In the genomic region with DNA sequence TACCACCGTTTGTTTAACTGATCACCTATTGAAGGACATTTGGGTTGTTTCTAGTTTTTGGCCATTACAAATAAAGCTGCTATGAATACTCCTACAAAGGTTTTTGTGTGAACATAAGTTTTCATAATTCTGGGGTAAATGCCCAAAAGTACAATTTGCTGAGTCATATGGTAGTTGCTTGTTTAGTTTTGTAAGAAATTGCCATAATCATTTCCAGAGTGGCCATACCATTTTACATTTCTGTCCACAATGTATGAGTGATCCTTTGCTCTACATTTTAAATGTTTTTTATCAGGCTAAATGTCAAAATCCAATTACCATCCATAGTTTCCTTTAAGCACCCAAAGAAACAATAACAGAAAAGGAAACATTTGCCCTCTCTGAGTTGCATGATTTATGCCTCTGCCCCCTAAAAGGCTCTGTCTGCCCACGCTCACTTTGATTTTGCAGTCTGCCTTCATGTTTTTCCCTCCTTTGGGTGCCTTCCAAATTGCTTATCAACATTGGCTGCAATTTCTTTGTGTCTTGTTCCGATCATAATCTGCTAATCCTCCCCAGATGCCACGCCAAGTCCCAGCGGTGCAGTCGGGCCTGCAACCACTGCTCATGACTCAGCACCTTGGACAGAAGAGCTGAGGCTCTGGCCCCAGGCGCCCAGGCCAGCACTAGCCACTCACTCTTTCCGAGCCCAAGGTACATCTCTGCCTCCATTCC, we compare ENCODE assay signal across 9 cellular contexts.
DNase-seq lines count a peak whose midpoint lies in the region; ATAC-seq and TF ChIP-seq lines count a peak whose summit lies in the region.
"Had no signal": no experiment of that assay in that cellular context is flagged by ENCODE, and none has a peak within 500 bp of the region (broad histone marks: within the 10 kb centered on the region; RNA-seq: fewer than 3 reads in every experiment).

No MANE protein-coding gene starts in this region.

- no peak overlapping the region for H3K27ac Mint-ChIP-seq in WTC11

- H3K9me3 ChIP-seq in HCT116 (ENCODE audit: control insufficient read depth in 1 of 2, insufficient read depth in 1 of 2, low read depth in 1 of 2, low read length in 2 of 2) (peaks cover 3 to 5% of the 10 kb centered on the region in 2 experiments; a peak in 1 of 4 replicates), thyroid gland (no peaks in the 10 kb centered on the region)

- RAD21 ChIA-PET in HCT116 (lab: Charles Lee; ENCODE audit: low non-redundant PET in 1 of 2, low total read pairs in 2 of 2, uncharacterized antibody in 2 of 2, unreplicated experiment in 2 of 2), result no interaction called here

- H3K36me3 ChIP-seq in HCT116 (ENCODE audit: control insufficient read depth in 1 of 2, insufficient read depth in 2 of 2, low read length in 2 of 2) (no peaks in the 10 kb centered on the region; a peak in 1 of 4 replicates), thyroid gland (no peaks in the 10 kb centered on the region)

- DNase-seq in HCT116 (ENCODE audit: low read depth, low spot score) (peak; percentile 16), WTC11 (ENCODE audit: low spot score) (no peak), iPS-NIHi7 (ENCODE audit: extremely low spot score) (peak; percentile 59), thyroid gland (peak; percentile 32), retina (no peak), NCI-H2029 (lab: John Stamatoyannopoulos, UW) (no peak), NCI-H748 (lab: John Stamatoyannopoulos, UW; ENCODE audit: unreplicated experiment) (no peak)
- DNase-seq: NCI-H1694 treated with DMSO at 0.1 percent for 48 hours had no signal

- H3K4me1 ChIP-seq in HCT116 (ENCODE audit: control insufficient read depth in 1 of 2, insufficient read depth in 2 of 2, low read length in 2 of 2) (peaks cover 4 to 9% of the 10 kb centered on the region in 2 experiments; a peak in 2 of 4 replicates), thyroid gland (peaks cover 0 to 7% of the 10 kb centered on the region in 2 donors)

- TF ChIP-seq RAD21 in HCT116 (IDR thresholded peaks at IDR 0.05; ENCODE audit: low read depth), result no peak

- H3K27ac ChIP-seq in HCT116 (ENCODE audit: low read depth, low read length), result no peak overlapping the region
- no peak overlapping the region for H3K27ac ChIP-seq in thyroid gland

- CTCF ChIA-PET in HCT116 (lab: Charles Lee), result no interaction called here
- CTCF ChIA-PET in WTC11 (lab: Charles Lee), result no interaction called here

- 73 to 78% methylated on average over 8 of the region's 8 CpGs for WGBS in thyroid gland, 2 donors

- ATAC-seq in HCT116 (peak; percentile 80), WTC11 (peak; percentile 86), HG03432 (IDR thresholded peaks at IDR 0.05; ENCODE audit: unreplicated experiment) (no peak)

- intact Hi-C loops in HCT116 (cut with micrococcal nuclease) (no loop called here), thyroid gland (cut with DNase I) (no loop called here)

- POLR2A ChIA-PET in HCT116 (lab: Charles Lee), result no interaction called here
- POLR2A ChIA-PET in WTC11 (lab: Charles Lee), result no interaction called here

- TF ChIP-seq CTCF in HCT116 (IDR thresholded peaks at IDR 0.05 in 2 of 3, conservative IDR thresholded peaks at IDR 0.05 in 1 of 3; ENCODE audit: borderline replicate concordance in 1 of 3, insufficient read depth in 1 of 3, low read depth in 2 of 3, low read length in 2 of 3) (no peak), WTC11 (IDR thresholded peaks at IDR 0.05) (no peak), thyroid gland (IDR thresholded peaks at IDR 0.05) (no peak)

- no peak overlapping the region for H2AFZ ChIP-seq in HCT116 (ENCODE audit: low read depth, low read length, poor library complexity, severe bottlenecking)

- no peaks in the 10 kb centered on the region for H3K27me3 Mint-ChIP-seq in WTC11 (ENCODE audit: low read depth)

- no peaks in the 10 kb centered on the region for H4K20me1 ChIP-seq in HCT116 (ENCODE audit: insufficient read depth)

- H3K4me2 ChIP-seq in HCT116 (ENCODE audit: low read length), result 0 out of 2 replicates have a peak overlapping the region, but pooled peaks have one; percentile 17

- H3K27me3 ChIP-seq in HCT116 (ENCODE audit: insufficient read depth, low read length) (no peaks in the 10 kb centered on the region), thyroid gland (no peaks in the 10 kb centered on the region)

- TF ChIP-seq POLR2A in HCT116 (IDR thresholded peaks at IDR 0.05; ENCODE audit: borderline replicate concordance, extremely low read depth, insufficient read depth, insufficient read length) (no peak), thyroid gland (IDR thresholded peaks at IDR 0.05) (no peak)

- H3K9me2 ChIP-seq in HCT116 (ENCODE audit: insufficient read depth), result no peaks in the 10 kb centered on the region

- H3K79me2 ChIP-seq in HCT116 (ENCODE audit: insufficient read depth, low read length), result no peaks in the 10 kb centered on the region

- H3K9ac ChIP-seq in HCT116 (ENCODE audit: low read length), result no peak overlapping the region

- no peak overlapping the region for H3K4me3 ChIP-seq in HCT116 (replicated peaks in 1 of 2; ENCODE audit: low read depth in 1 of 2, low read length in 2 of 2)
- no peak overlapping the region for H3K4me3 ChIP-seq in thyroid gland (replicated peaks in 1 of 3)

- no peaks in the 10 kb centered on the region for H3K9me3 Mint-ChIP-seq in WTC11

- no peak overlapping the region for H3K4me3 Mint-ChIP-seq in WTC11

- no peaks in the 10 kb centered on the region for H3K36me3 Mint-ChIP-seq in WTC11

- BruUV-seq in HCT116 (replicated peaks; lab: Mats Ljungman, UMichigan), result no TSS peak

- H3K4me1 Mint-ChIP-seq in WTC11, result peaks cover 8% of the 10 kb centered on the region

TF ChIP-seq in HCT116, 20 proteins besides CTCF, POLR2A, EP300 and RAD21 (continues in another document):
- TF ChIP-seq SRF (IDR thresholded peaks at IDR 0.05; ENCODE audit: low read depth) (no peak), YY1 (IDR thresholded peaks at IDR 0.05; ENCODE audit: extremely low read depth, insufficient replicate concordance, low read depth, low read length) (no peak), FOSL1 (IDR thresholded peaks at IDR 0.05; ENCODE audit: low read depth) (0 out of 2 replicates have a peak, but pooled peaks have one; percentile 18), TCF7L2 (IDR thresholded peaks at IDR 0.05; ENCODE audit: borderline replicate concordance, extremely low read depth, insufficient read depth, insufficient read length) (peak; percentile 94), SP1 (IDR thresholded peaks at IDR 0.05; ENCODE audit: low read depth) (no peak), EZH2 (IDR thresholded peaks at IDR 0.05) (no peak), EZH2phosphoT487 (IDR thresholded peaks at IDR 0.05; ENCODE audit: borderline replicate concordance) (no peak), ZFX (IDR thresholded peaks at IDR 0.05) (no peak), CEBPB (IDR thresholded peaks at IDR 0.05; ENCODE audit: low read depth) (no peak)
- TF ChIP-seq, protein P1, sequence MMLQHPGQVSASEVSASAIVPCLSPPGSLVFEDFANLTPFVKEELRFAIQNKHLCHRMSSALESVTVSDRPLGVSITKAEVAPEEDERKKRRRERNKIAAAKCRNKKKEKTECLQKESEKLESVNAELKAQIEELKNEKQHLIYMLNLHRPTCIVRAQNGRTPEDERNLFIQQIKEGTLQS (IDR thresholded peaks at IDR 0.05), result no peak

TF ChIP-seq in WTC11, 78 proteins besides CTCF, POLR2A, EP300 and RAD21:
- TF ChIP-seq NFE2L1 (CRISPR knock-in tag; IDR thresholded peaks at IDR 0.05) (peak; percentile 78), TP53 (CRISPR knock-in tag; IDR thresholded peaks at IDR 0.05) (no peak)

Comparison
In these comparisons a context has a peak if more than half of its experiments do, and no peak if none do; other contexts are left out.
1. DNase-seq: peak in HCT116 (single experiment), iPS-NIHi7 (single experiment) and thyroid gland (2 of 2); none in WTC11 (single experiment), retina (single experiment), NCI-H2029 (single experiment) and NCI-H748 (single experiment).